Comparison of ENCODE assay signal across 15 cellular contexts in the genomic region with DNA sequence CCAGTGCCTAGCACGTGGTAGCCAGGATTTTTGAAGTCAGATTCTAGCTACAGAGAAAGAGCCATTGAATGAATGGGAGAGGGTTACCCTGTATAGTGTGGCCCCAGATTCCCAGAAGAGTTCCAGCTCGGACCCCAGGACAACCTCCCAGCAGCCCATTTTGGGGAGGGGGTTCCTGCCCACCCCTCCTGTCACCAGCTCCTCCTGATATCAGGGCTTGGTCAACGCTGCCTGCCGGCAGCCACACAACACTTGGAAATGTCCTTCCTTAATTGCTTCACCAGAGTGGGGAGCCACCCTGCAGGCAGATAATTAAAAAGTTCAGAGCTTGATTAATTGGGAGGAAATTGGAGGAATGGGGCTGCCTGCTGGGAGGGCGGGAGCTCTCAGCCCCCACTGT.
DNase-seq lines count a peak whose midpoint lies in the region; ATAC-seq and TF ChIP-seq lines count a peak whose summit lies in the region.
"Had no signal": no experiment of that assay in that cellular context is flagged by ENCODE, and none has a peak within 500 bp of the region (broad histone marks: within the 10 kb centered on the region; RNA-seq: fewer than 3 reads in every experiment).

No MANE protein-coding gene starts in this region.

- H3K27ac ChIP-seq in DOHH2 (ENCODE audit: low read depth, low read length) (peak overlapping the region; percentile 26; the same call in 1 of the 2 replicates), layer of hippocampus (ENCODE audit: low read depth, low read length) (peak overlapping the region; percentile 96), substantia nigra (ENCODE audit: low read depth, low read length, poor library complexity, severe bottlenecking) (peak overlapping the region; percentile 96), mesenchymal stem cell (ENCODE audit: low read length, poor library complexity, severe bottlenecking) (no peak overlapping the region)
- H3K27ac ChIP-seq: C4-2B, HL-60 had no signal

- H2BK12ac ChIP-seq in mesenchymal stem cell (ENCODE audit: low read length in 2 of 2): no peak overlapping the region

- H3K9ac ChIP-seq in mesenchymal stem cell (ENCODE audit: low read length): no peak overlapping the region

- H3K4me1 Mint-ChIP-seq in central memory CD8-positive, alpha-beta T cell: no peaks in the 10 kb centered on the region
- peaks cover 9% of the 10 kb centered on the region for H3K4me1 Mint-ChIP-seq in stimulated activated naive CD8-positive, alpha-beta T cell treated with anti-CD3 and anti-CD28 coated beads, Interleukin-15, amount 100 ng/mL, for 72 hours
- peaks cover 9% of the 10 kb centered on the region for H3K4me1 Mint-ChIP-seq in Calu3 (ENCODE audit: low read depth, unreplicated experiment)

- intact Hi-C loops in Calu3 (cut with micrococcal nuclease; ENCODE audit: unreplicated experiment): no loop called here

- H2BK5ac ChIP-seq in mesenchymal stem cell (ENCODE audit: low read depth, low read length, poor library complexity, severe bottlenecking): no peak overlapping the region

- H3K4me2 ChIP-seq in DOHH2 (ENCODE audit: low read length) (peak overlapping the region; percentile 47), mesenchymal stem cell (ENCODE audit: low read length, poor library complexity, severe bottlenecking) (no peak overlapping the region)

- H3K4me1 ChIP-seq in DOHH2 (ENCODE audit: control insufficient read depth, low read length) (peaks cover 54% of the 10 kb centered on the region), mesenchymal stem cell (ENCODE audit: control insufficient read depth, insufficient read depth, low read depth, low read length) (peaks cover 36% of the 10 kb centered on the region)
- H3K4me1 ChIP-seq: Caco-2 had no signal

- WGBS in mesenchymal stem cell: 59% methylated on average over 4 of the region's 5 CpGs

- H3K23ac ChIP-seq in mesenchymal stem cell (ENCODE audit: low read length in 2 of 2): no peak overlapping the region

- no peak for ATAC-seq in central memory CD8-positive, alpha-beta T cell (replicated peaks; ENCODE audit: extremely low read depth, poor library complexity, severe bottlenecking)
- no peak for ATAC-seq in stimulated activated naive CD8-positive, alpha-beta T cell treated with anti-CD3 and anti-CD28 coated beads, Interleukin-15, amount 100 ng/mL, for 72 hours
- ATAC-seq: CD8-positive, alpha-beta T cell; HCT116 had no signal

- no peaks in the 10 kb centered on the region for H3K9me2 ChIP-seq in DOHH2 (replicated peaks; ENCODE audit: control insufficient read depth, low read length)

- H4K20me1 ChIP-seq in DOHH2 (ENCODE audit: control insufficient read depth, insufficient read depth, low read depth, low read length): no peaks in the 10 kb centered on the region

- no peaks in the 10 kb centered on the region for H3K9me3 ChIP-seq in DOHH2 (ENCODE audit: control insufficient read depth, insufficient read depth, low read length)
- H3K9me3 ChIP-seq in mesenchymal stem cell (ENCODE audit: control insufficient read depth, low read length): peaks cover 18% of the 10 kb centered on the region
- H3K9me3 ChIP-seq: Caco-2 had no signal

- no peak overlapping the region for H4K8ac ChIP-seq in mesenchymal stem cell (ENCODE audit: low read length)

- H3K9me3 Mint-ChIP-seq in central memory CD8-positive, alpha-beta T cell: no peaks in the 10 kb centered on the region
- H3K9me3 Mint-ChIP-seq in stimulated activated naive CD8-positive, alpha-beta T cell treated with anti-CD3 and anti-CD28 coated beads, Interleukin-15, amount 100 ng/mL, for 72 hours: no peaks in the 10 kb centered on the region
- no peaks in the 10 kb centered on the region for H3K9me3 Mint-ChIP-seq in Calu3 (ENCODE audit: low read depth, unreplicated experiment)
- H3K9me3 Mint-ChIP-seq: CD8-positive, alpha-beta T cell had no signal

- H3K36me3 Mint-ChIP-seq in central memory CD8-positive, alpha-beta T cell (ENCODE audit: insufficient read depth): no peaks in the 10 kb centered on the region
- H3K36me3 Mint-ChIP-seq in Calu3 (ENCODE audit: insufficient read depth, unreplicated experiment): no peaks in the 10 kb centered on the region
- H3K36me3 Mint-ChIP-seq: CD8-positive, alpha-beta T cell had no signal

- H3K79me2 ChIP-seq in DOHH2 (ENCODE audit: control insufficient read depth, low read length): no peaks in the 10 kb centered on the region

- TF ChIP-seq CTCF in DOHH2 (IDR thresholded peaks at IDR 0.05; ENCODE audit: low read depth, low read length, poor library complexity, severe bottlenecking) (no peak), Calu3 (IDR thresholded peaks at IDR 0.05; ENCODE audit: unreplicated experiment) (no peak)

- H2AK5ac ChIP-seq in mesenchymal stem cell (ENCODE audit: low read length, severe bottlenecking): no peak overlapping the region

- H3K36me3 ChIP-seq in DOHH2 (ENCODE audit: control insufficient read depth, low read length) (no peaks in the 10 kb centered on the region), mesenchymal stem cell (ENCODE audit: control insufficient read depth in 1 of 2, insufficient read depth in 2 of 2, low read depth in 1 of 2, low read length in 2 of 2) (peaks cover 0 to 37% of the 10 kb centered on the region in 2 experiments)

- H3K27ac Mint-ChIP-seq in central memory CD8-positive, alpha-beta T cell (ENCODE audit: low read depth): peak overlapping the region; percentile 11
- H3K27ac Mint-ChIP-seq in stimulated activated naive CD8-positive, alpha-beta T cell treated with anti-CD3 and anti-CD28 coated beads, Interleukin-15, amount 100 ng/mL, for 72 hours: no peak overlapping the region
- no peak overlapping the region for H3K27ac Mint-ChIP-seq in Calu3 (ENCODE audit: unreplicated experiment)
- H3K27ac Mint-ChIP-seq: CD8-positive, alpha-beta T cell had no signal

- H3K4ac ChIP-seq in mesenchymal stem cell (ENCODE audit: low read depth in 1 of 2, low read length in 2 of 2): no peak overlapping the region

- no TSS peak for BruUV-seq in Calu3 (replicated peaks; lab: Mats Ljungman, UMichigan)

- no peak overlapping the region for H2BK15ac ChIP-seq in mesenchymal stem cell (ENCODE audit: low read depth, poor library complexity, severe bottlenecking)

- CTCF ChIA-PET in Calu3 (lab: Charles Lee): interaction anchor here (0.5 kb wide), 1 partner anchor 633 kb away, joined by 4 read pairs; no protein-coding TSS in a partner anchor

- H3K79me1 ChIP-seq in mesenchymal stem cell (replicated peaks; ENCODE audit: low read length, poor library complexity, severe bottlenecking): peaks cover 32% of the 10 kb centered on the region

- H3K18ac ChIP-seq in mesenchymal stem cell (ENCODE audit: low read depth in 1 of 2, low read length in 2 of 2): no peak overlapping the region

- peaks cover 66% of the 10 kb centered on the region for H3K27me3 Mint-ChIP-seq in central memory CD8-positive, alpha-beta T cell
- peaks cover 32% of the 10 kb centered on the region for H3K27me3 Mint-ChIP-seq in stimulated activated naive CD8-positive, alpha-beta T cell treated with anti-CD3 and anti-CD28 coated beads, Interleukin-15, amount 100 ng/mL, for 72 hours
- no peaks in the 10 kb centered on the region for H3K27me3 Mint-ChIP-seq in Calu3 (ENCODE audit: unreplicated experiment)

- H4K91ac ChIP-seq in mesenchymal stem cell (ENCODE audit: low read length): no peak overlapping the region

- H3K27me3 ChIP-seq in DOHH2 (ENCODE audit: control insufficient read depth, low read length) (no peaks in the 10 kb centered on the region; the same call in 1 of the 2 replicates), layer of hippocampus (ENCODE audit: control insufficient read depth, insufficient read depth, low read length) (no peaks in the 10 kb centered on the region), mesenchymal stem cell (ENCODE audit: control insufficient read depth in 1 of 2, insufficient read depth in 1 of 2, low read length in 2 of 2) (peaks cover 0 to 55% of the 10 kb centered on the region in 2 experiments)

- DNase-seq in central memory CD8-positive, alpha-beta T cell (ENCODE audit: low spot score in 2 of 2): no peak
- no peak for DNase-seq in substantia nigra (lab: John Stamatoyannopoulos, UW)
- no peak for DNase-seq in SIG-M5 treated with dmso at 0.1 percent for 504 hours (lab: John Stamatoyannopoulos, UW; ENCODE audit: unreplicated experiment)
- DNase-seq in stimulated activated naive CD8-positive, alpha-beta T cell treated with anti-CD3 and anti-CD28 coated beads, Interleukin-15, amount 100 ng/mL, for 72 hours: no peak
- no peak for DNase-seq in Calu3
- no peak for DNase-seq in mesenchymal stem cell
- DNase-seq: ACHN; Caco-2; CD8-positive, alpha-beta T cell; DMS53 had no signal

- H3K14ac ChIP-seq in mesenchymal stem cell (ENCODE audit: low read length in 2 of 2): no peak overlapping the region

- H3K4me3 Mint-ChIP-seq in central memory CD8-positive, alpha-beta T cell: no peak overlapping the region
- no peak overlapping the region for H3K4me3 Mint-ChIP-seq in stimulated activated naive CD8-positive, alpha-beta T cell treated with anti-CD3 and anti-CD28 coated beads, Interleukin-15, amount 100 ng/mL, for 72 hours
- H3K4me3 Mint-ChIP-seq in Calu3 (ENCODE audit: low read depth, unreplicated experiment): no peak overlapping the region
- H3K4me3 Mint-ChIP-seq: CD8-positive, alpha-beta T cell had no signal

- no peak overlapping the region for H2BK120ac ChIP-seq in mesenchymal stem cell (ENCODE audit: low read depth, low read length)

- no peaks in the 10 kb centered on the region for H3F3A ChIP-seq in DOHH2 (ENCODE audit: control insufficient read depth, insufficient read depth)

- H3K4me3 ChIP-seq in DOHH2 (ENCODE audit: low read length): peak overlapping the region; percentile 36; the same call in 1 of the 2 replicates
- no peak overlapping the region for H3K4me3 ChIP-seq in mesenchymal stem cell (ENCODE audit: insufficient read depth in 1 of 2, low read depth in 1 of 2, low read length in 2 of 2)

- no peak overlapping the region for H2AFZ ChIP-seq in mesenchymal stem cell (ENCODE audit: low read depth, low read length)
